In the genomic region with DNA sequence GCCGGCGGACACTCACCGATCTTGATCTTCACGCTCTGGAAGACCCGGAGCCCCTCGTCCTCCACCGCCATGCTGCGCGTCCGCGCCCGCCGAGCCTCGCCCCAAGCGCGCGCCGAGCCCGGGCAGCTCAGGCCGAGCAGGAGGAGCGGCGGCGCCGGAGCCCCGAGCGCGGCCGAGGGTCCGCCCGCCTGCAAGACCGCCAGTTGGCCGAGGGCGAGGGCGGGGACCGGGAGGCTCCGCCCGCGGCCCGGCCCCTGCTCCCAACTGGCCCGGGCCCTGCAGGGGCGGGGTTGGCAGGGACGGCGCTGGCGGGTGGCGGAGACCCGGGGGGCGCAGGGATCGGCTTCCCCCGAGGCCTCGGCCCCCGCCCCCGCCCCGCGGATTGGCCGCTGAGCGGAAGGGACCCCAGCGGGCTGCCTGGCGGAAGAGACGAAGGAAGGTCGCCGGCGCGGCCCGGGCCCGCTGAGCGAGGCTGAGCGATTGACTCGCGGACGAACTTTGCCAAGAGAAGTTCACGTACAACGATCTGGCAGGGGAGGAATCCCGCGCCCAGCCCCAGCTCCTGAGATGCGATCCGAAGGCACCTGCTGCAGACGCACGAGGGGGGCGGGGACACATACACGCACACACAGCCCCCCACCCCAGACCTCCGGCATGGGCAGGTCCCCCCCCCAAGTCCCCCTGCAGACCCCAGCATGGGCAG, we compare ENCODE assay signal across 8 cellular contexts. TPM values are rescaled to one million over a fixed set of nuclear protein-coding genes. Genes with fewer than 3 reads are reported as not detected.
DNase-seq lines count a peak whose midpoint lies in the region; ATAC-seq and TF ChIP-seq lines count a peak whose summit lies in the region.

A gene with protein sequence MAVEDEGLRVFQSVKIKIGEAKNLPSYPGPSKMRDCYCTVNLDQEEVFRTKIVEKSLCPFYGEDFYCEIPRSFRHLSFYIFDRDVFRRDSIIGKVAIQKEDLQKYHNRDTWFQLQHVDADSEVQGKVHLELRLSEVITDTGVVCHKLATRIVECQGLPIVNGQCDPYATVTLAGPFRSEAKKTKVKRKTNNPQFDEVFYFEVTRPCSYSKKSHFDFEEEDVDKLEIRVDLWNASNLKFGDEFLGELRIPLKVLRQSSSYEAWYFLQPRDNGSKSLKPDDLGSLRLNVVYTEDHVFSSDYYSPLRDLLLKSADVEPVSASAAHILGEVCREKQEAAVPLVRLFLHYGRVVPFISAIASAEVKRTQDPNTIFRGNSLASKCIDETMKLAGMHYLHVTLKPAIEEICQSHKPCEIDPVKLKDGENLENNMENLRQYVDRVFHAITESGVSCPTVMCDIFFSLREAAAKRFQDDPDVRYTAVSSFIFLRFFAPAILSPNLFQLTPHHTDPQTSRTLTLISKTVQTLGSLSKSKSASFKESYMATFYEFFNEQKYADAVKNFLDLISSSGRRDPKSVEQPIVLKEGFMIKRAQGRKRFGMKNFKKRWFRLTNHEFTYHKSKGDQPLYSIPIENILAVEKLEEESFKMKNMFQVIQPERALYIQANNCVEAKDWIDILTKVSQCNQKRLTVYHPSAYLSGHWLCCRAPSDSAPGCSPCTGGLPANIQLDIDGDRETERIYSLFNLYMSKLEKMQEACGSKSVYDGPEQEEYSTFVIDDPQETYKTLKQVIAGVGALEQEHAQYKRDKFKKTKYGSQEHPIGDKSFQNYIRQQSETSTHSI (minus strand): TSS at position 205 of the 703 bp plus-strand sequence. CDS start 134 bp downstream, at position 71.

- peak within 1 kb of the TSS; percentile 85 for H3K4me2 ChIP-seq in osteoblast (ENCODE audit: insufficient read depth, low read length)

- WGBS in HUES64 = under 1% methylated on average over 75 of the region's 81 CpGs

- peaks cover 18% of the 10 kb centered on the region for H3K27me3 ChIP-seq in HUES64 (ENCODE audit: insufficient read depth, low read length)
- no peaks in the 10 kb centered on the region for H3K27me3 ChIP-seq in osteoblast (ENCODE audit: insufficient read depth, low read length)

- no peaks in the 10 kb centered on the region for H3K9me3 ChIP-seq in HUES64 (ENCODE audit: insufficient read depth, low read depth, low read length)
- H3K9me3 ChIP-seq in osteoblast (ENCODE audit: low read depth, low read length) = no peaks in the 10 kb centered on the region

- peak within 1 kb of the TSS; percentile 45 for H3K9ac ChIP-seq in HUES64 (ENCODE audit: low read depth, low read length)

- H3K4me1 ChIP-seq in HUES64 (ENCODE audit: insufficient read depth, low read length) (peaks cover 34% of the 10 kb centered on the region), osteoblast (ENCODE audit: insufficient read depth, low read length) (peaks cover 35% of the 10 kb centered on the region)

- H3K79me2 ChIP-seq in osteoblast (ENCODE audit: insufficient read depth, low read length) = peaks cover 46% of the 10 kb centered on the region

- no peaks in the 10 kb centered on the region for H3K36me3 ChIP-seq in HUES64 (ENCODE audit: insufficient read depth, low read length)
- peaks cover 5% of the 10 kb centered on the region for H3K36me3 ChIP-seq in osteoblast (ENCODE audit: insufficient read depth, low read length)

- H3K4me3 ChIP-seq in HUES64 (ENCODE audit: low read length) (peak within 1 kb of the TSS; percentile 73), osteoblast (ENCODE audit: insufficient read depth, low read length) (peak within 1 kb of the TSS; percentile 98)

- peak; percentile 66 for ATAC-seq in GM21528 (IDR thresholded peaks at IDR 0.05; ENCODE audit: low FRiP score, unreplicated experiment)
- ATAC-seq in SK-N-SH treated with all-trans-retinoic acid at 6 μM for 48 hours = peak; percentile 85
- no peak for ATAC-seq in GM18520 (IDR thresholded peaks at IDR 0.05; ENCODE audit: unreplicated experiment)

- TF ChIP-seq CTCF in osteoblast (IDR thresholded peaks at IDR 0.05; ENCODE audit: extremely low read depth, low read depth, low read length) = no peak

- peaks cover 13% of the 10 kb centered on the region for H4K20me1 ChIP-seq in osteoblast (ENCODE audit: insufficient read depth, low read length)

- H2AFZ ChIP-seq in osteoblast (ENCODE audit: low read length) = peak within 1 kb of the TSS; percentile 29

- H3K27ac ChIP-seq in HUES64 (ENCODE audit: low read depth, low read length) = no peak within 1 kb of the TSS; the same call in 1 of the 2 replicates
- H3K27ac ChIP-seq in osteoblast (ENCODE audit: low read depth, low read length) = peak within 1 kb of the TSS; percentile 98

- peak; percentile 81 for DNase-seq in EL
- DNase-seq in amygdala (lab: John Stamatoyannopoulos, UW) = peak in 37 of 56 donors; percentile 24 to 82 (median 57)
- peak; percentile 88 for DNase-seq in cardiac septum (ENCODE audit: low spot score)
- DNase-seq in osteoblast (ENCODE audit: insufficient read length, low spot score, missing footprints) = peak; percentile 99

- intact Hi-C loops in cardiac septum (cut with DNase I) = no loop called here

TF ChIP-seq in SK-N-SH treated with all-trans-retinoic acid at 6 μM for 48 hours, 23 proteins besides CTCF, POLR2A, EP300 and RAD21 (continues in another document):
- TF ChIP-seq, protein P1, sequence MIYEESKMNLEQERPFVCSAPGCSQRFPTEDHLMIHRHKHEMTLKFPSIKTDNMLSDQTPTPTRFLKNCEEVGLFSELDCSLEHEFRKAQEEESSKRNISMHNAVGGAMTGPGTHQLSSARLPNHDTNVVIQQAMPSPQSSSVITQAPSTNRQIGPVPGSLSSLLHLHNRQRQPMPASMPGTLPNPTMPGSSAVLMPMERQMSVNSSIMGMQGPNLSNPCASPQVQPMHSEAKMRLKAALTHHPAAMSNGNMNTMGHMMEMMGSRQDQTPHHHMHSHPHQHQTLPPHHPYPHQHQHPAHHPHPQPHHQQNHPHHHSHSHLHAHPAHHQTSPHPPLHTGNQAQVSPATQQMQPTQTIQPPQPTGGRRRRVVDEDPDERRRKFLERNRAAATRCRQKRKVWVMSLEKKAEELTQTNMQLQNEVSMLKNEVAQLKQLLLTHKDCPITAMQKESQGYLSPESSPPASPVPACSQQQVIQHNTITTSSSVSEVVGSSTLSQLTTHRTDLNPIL (CRISPR knock-in tag; IDR thresholded peaks at IDR 0.05; ENCODE audit: low read depth) = no peak
- TF ChIP-seq SNAI2 (CRISPR knock-in tag; IDR thresholded peaks at IDR 0.05) (no peak), PPARA (CRISPR knock-in tag; IDR thresholded peaks at IDR 0.05; ENCODE audit: borderline replicate concordance) (no peak), ZNF8 (CRISPR knock-in tag; IDR thresholded peaks at IDR 0.05) (no peak), ZNF565 (CRISPR knock-in tag; conservative IDR thresholded peaks at IDR 0.05; ENCODE audit: low read depth) (no peak)
- TF ChIP-seq, protein P2, sequence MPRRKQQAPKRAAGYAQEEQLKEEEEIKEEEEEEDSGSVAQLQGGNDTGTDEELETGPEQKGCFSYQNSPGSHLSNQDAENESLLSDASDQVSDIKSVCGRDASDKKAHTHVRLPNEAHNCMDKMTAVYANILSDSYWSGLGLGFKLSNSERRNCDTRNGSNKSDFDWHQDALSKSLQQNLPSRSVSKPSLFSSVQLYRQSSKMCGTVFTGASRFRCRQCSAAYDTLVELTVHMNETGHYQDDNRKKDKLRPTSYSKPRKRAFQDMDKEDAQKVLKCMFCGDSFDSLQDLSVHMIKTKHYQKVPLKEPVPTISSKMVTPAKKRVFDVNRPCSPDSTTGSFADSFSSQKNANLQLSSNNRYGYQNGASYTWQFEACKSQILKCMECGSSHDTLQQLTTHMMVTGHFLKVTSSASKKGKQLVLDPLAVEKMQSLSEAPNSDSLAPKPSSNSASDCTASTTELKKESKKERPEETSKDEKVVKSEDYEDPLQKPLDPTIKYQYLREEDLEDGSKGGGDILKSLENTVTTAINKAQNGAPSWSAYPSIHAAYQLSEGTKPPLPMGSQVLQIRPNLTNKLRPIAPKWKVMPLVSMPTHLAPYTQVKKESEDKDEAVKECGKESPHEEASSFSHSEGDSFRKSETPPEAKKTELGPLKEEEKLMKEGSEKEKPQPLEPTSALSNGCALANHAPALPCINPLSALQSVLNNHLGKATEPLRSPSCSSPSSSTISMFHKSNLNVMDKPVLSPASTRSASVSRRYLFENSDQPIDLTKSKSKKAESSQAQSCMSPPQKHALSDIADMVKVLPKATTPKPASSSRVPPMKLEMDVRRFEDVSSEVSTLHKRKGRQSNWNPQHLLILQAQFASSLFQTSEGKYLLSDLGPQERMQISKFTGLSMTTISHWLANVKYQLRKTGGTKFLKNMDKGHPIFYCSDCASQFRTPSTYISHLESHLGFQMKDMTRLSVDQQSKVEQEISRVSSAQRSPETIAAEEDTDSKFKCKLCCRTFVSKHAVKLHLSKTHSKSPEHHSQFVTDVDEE (CRISPR knock-in tag; IDR thresholded peaks at IDR 0.05) = no peak
- TF ChIP-seq, protein P3, sequence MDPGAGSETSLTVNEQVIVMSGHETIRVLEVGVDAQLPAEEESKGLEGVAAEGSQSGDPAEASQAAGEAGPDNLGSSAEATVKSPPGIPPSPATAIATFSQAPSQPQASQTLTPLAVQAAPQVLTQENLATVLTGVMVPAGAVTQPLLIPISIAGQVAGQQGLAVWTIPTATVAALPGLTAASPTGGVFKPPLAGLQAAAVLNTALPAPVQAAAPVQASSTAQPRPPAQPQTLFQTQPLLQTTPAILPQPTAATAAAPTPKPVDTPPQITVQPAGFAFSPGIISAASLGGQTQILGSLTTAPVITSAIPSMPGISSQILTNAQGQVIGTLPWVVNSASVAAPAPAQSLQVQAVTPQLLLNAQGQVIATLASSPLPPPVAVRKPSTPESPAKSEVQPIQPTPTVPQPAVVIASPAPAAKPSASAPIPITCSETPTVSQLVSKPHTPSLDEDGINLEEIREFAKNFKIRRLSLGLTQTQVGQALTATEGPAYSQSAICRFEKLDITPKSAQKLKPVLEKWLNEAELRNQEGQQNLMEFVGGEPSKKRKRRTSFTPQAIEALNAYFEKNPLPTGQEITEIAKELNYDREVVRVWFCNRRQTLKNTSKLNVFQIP (CRISPR knock-in tag; IDR thresholded peaks at IDR 0.05; ENCODE audit: borderline replicate concordance, low read depth) = no peak
- TF ChIP-seq, protein P4, sequence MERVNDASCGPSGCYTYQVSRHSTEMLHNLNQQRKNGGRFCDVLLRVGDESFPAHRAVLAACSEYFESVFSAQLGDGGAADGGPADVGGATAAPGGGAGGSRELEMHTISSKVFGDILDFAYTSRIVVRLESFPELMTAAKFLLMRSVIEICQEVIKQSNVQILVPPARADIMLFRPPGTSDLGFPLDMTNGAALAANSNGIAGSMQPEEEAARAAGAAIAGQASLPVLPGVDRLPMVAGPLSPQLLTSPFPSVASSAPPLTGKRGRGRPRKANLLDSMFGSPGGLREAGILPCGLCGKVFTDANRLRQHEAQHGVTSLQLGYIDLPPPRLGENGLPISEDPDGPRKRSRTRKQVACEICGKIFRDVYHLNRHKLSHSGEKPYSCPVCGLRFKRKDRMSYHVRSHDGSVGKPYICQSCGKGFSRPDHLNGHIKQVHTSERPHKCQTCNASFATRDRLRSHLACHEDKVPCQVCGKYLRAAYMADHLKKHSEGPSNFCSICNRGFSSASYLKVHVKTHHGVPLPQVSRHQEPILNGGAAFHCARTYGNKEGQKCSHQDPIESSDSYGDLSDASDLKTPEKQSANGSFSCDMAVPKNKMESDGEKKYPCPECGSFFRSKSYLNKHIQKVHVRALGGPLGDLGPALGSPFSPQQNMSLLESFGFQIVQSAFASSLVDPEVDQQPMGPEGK (CRISPR knock-in tag; IDR thresholded peaks at IDR 0.05; ENCODE audit: borderline replicate concordance) = no peak

RNA-seq across cellular contexts. Expression of the gene that starts here (rescaled TPM):
- 12.3 TPM for polyA plus RNA-seq in HUES64 (2013, experiment 1 of 2)
- 15.0 TPM for polyA plus RNA-seq in HUES64 (2013, experiment 2 of 2)
- 9.7 TPM for total RNA-seq in cardiac septum
- total RNA-seq in osteoblast = 40.7 and 41.3 TPM in 2 replicates
